ENCODE assay signal across 8 cellular contexts in the genomic region with DNA sequence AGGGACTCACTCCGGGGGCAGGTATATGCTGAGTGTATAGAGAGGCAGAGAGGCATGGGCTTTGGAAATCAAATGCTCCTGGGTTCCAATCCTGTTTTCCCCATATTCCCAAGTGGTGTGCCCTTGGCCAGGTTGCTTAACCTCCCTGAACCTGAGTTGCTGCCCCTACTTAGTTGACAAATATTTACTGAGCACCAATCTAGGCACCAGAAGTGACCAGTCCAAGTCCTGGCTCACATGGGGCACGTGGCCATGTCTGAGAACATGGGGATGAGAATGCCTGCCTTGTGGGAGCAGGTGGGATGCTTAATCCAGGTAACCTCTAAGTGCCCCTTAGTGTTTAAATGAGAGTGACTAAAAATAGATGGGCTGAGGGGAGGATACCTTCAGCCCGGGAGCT. TPM values are rescaled to one million over a fixed set of nuclear protein-coding genes. Genes with fewer than 3 reads are reported as not detected.
DNase-seq lines count a peak whose midpoint lies in the region; ATAC-seq, FAIRE-seq and TF ChIP-seq lines count a peak whose summit lies in the region.

No MANE protein-coding gene starts in this region.

- H3K27ac ChIP-seq in GM12878 (ENCODE audit: control insufficient read depth, insufficient read depth) (peak overlapping the region; percentile 78), upper lobe of right lung (peak overlapping the region; percentile 93)

- in situ Hi-C loops in GM12878 (cut with MboI): no loop called here

- peaks cover 50% of the 10 kb centered on the region for H3K4me1 Mint-ChIP-seq in activated naive CD4-positive, alpha-beta T cell treated with anti-CD3 and anti-CD28 coated beads, Interleukin-2, amount 50 U/mL, for 24 hours
- H3K4me1 Mint-ChIP-seq in memory B cell: peaks cover 32% of the 10 kb centered on the region

- ATAC-seq in GM12878 (no peak), memory B cell (ENCODE audit: low read depth) (no peak), upper lobe of right lung (no peak), HG02759 (IDR thresholded peaks at IDR 0.05; ENCODE audit: unreplicated experiment) (no peak)

- RAD21 ChIA-PET in GM12878 (lab: Charles Lee; ENCODE audit: unreplicated experiment): interaction anchor here (0.9 to 2.0 kb wide), 13 partner anchors 9 to 105 kb away, joined by 3 to 12 read pairs (median 6); no protein-coding TSS in a partner anchor

- no peak for TF ChIP-seq CTCF in GM12878 (IDR thresholded peaks at IDR 0.05 in 2 of 3, conservative IDR thresholded peaks at IDR 0.05 in 1 of 3; ENCODE audit: control insufficient read depth in 2 of 3, extremely low read depth in 1 of 3, insufficient read depth in 1 of 3, low read depth in 3 of 3, low read length in 3 of 3)
- TF ChIP-seq CTCF in upper lobe of right lung (IDR thresholded peaks at IDR 0.05): no peak

- H3K4me3 Mint-ChIP-seq in activated naive CD4-positive, alpha-beta T cell treated with anti-CD3 and anti-CD28 coated beads, Interleukin-2, amount 50 U/mL, for 24 hours: peak overlapping the region; percentile 90
- H3K4me3 Mint-ChIP-seq in memory B cell: peak overlapping the region; percentile 68

- intact Hi-C loops in GM12878 (cut with micrococcal nuclease; ENCODE audit: unreplicated experiment): loop anchor here (2.0 kb wide), 1 partner anchor 39 kb away; no protein-coding TSS in a partner anchor
- intact Hi-C loops in upper lobe of right lung (cut with DNase I): no loop called here

- peak overlapping the region; percentile 94 for H3K27ac Mint-ChIP-seq in activated naive CD4-positive, alpha-beta T cell treated with anti-CD3 and anti-CD28 coated beads, Interleukin-2, amount 50 U/mL, for 24 hours
- H3K27ac Mint-ChIP-seq in memory B cell: peak overlapping the region; percentile 91

- BruUV-seq in GM12878 (replicated peaks; lab: Mats Ljungman, UMichigan): no TSS peak

- H3K9me3 ChIP-seq in GM12878 (replicated peaks; ENCODE audit: control insufficient read depth, insufficient read depth, low read length) (no peaks in the 10 kb centered on the region), upper lobe of right lung (no peaks in the 10 kb centered on the region)

- peak overlapping the region; percentile 73 for H3K4me2 ChIP-seq in GM12878 (ENCODE audit: control insufficient read depth, insufficient read depth)

- TF ChIP-seq POLR2A in GM12878 (IDR thresholded peaks at IDR 0.05; ENCODE audit: low read depth, low read length): no peak

- no peaks in the 10 kb centered on the region for H3K9me3 Mint-ChIP-seq in activated naive CD4-positive, alpha-beta T cell treated with anti-CD3 and anti-CD28 coated beads, Interleukin-2, amount 50 U/mL, for 24 hours
- no peaks in the 10 kb centered on the region for H3K9me3 Mint-ChIP-seq in memory B cell

- peak overlapping the region; percentile 36 for H3K9ac ChIP-seq in GM12878 (ENCODE audit: control insufficient read depth, insufficient read depth, low read length)

- peak overlapping the region; percentile 34; the same call in 1 of the 2 replicates for H3K4me3 ChIP-seq in GM12878
- peak overlapping the region; percentile 72 for H3K4me3 ChIP-seq in upper lobe of right lung

- SMC1A ChIA-PET in GM12878 (lab: Charles Lee; ENCODE audit: uncharacterized antibody, unreplicated experiment): interaction anchor here (0.6 to 1.4 kb wide), 8 partner anchors 28 to 67 kb away, joined by 3 to 13 read pairs (median 4); no protein-coding TSS in a partner anchor

- H2AFZ ChIP-seq in GM12878 (ENCODE audit: control insufficient read depth, low read depth, low read length): no peak overlapping the region

- TF ChIP-seq RAD21 in GM12878 (IDR thresholded peaks at IDR 0.05; ENCODE audit: insufficient read depth, low read depth, low read length): no peak

- H3K4me1 ChIP-seq in GM12878 (ENCODE audit: control insufficient read depth, insufficient read depth, low read length): peaks cover 43% of the 10 kb centered on the region
- H3K4me1 ChIP-seq in upper lobe of right lung: peaks cover 79% of the 10 kb centered on the region

- H3K36me3 Mint-ChIP-seq in activated naive CD4-positive, alpha-beta T cell treated with anti-CD3 and anti-CD28 coated beads, Interleukin-2, amount 50 U/mL, for 24 hours: peaks cover 11% of the 10 kb centered on the region
- H3K36me3 Mint-ChIP-seq in memory B cell: no peaks in the 10 kb centered on the region

- POLR2A ChIA-PET in GM12878 (lab: Charles Lee): interaction anchor here (0.9 to 1.5 kb wide), 9 partner anchors 11 to 228 kb away, joined by 3 to 15 read pairs (median 4); no protein-coding TSS in a partner anchor

- no peaks in the 10 kb centered on the region for H3K27me3 Mint-ChIP-seq in activated naive CD4-positive, alpha-beta T cell treated with anti-CD3 and anti-CD28 coated beads, Interleukin-2, amount 50 U/mL, for 24 hours
- no peaks in the 10 kb centered on the region for H3K27me3 Mint-ChIP-seq in memory B cell

- H3K36me3 ChIP-seq in GM12878 (ENCODE audit: control insufficient read depth in 2 of 2, insufficient read depth in 2 of 2, low read length in 1 of 2): no peaks in the 10 kb centered on the region; a peak in 1 of 4 replicates
- H3K36me3 ChIP-seq in upper lobe of right lung: peaks cover 32% of the 10 kb centered on the region

- peaks cover 8% of the 10 kb centered on the region for H3K79me2 ChIP-seq in GM12878 (ENCODE audit: control insufficient read depth, insufficient read depth, low read length)

- no peaks in the 10 kb centered on the region for H4K20me1 ChIP-seq in GM12878 (ENCODE audit: control insufficient read depth, insufficient read depth)

- no peak for FAIRE-seq in GM12878 (lab: Jason Lieb, UNC)

- DNase-seq in activated naive CD4-positive, alpha-beta T cell treated with Interleukin-2 at 50 U/mL for 16 hours: no peak
- no peak for DNase-seq in GM12878 (ENCODE audit: low read depth, low spot score)
- DNase-seq in memory B cell (ENCODE audit: low spot score in 2 of 2): no peak
- no peak for DNase-seq in upper lobe of right lung
- DNase-seq in iPS-NIHi7 (ENCODE audit: extremely low spot score): no peak
- no peak for DNase-seq in NCI-H1105 treated with DMSO at 0.1 percent for 48 hours (lab: John Stamatoyannopoulos, UW)

- no peak for TF ChIP-seq EP300 in GM12878 (IDR thresholded peaks at IDR 0.05; ENCODE audit: borderline replicate concordance in 1 of 2, control insufficient read depth in 1 of 2, low read depth in 2 of 2, low read length in 2 of 2)

- 44% methylated on average over 3 of the region's 3 CpGs for WGBS in GM12878 (ENCODE audit: insufficient coverage, insufficient replicate concordance, low lambda C conversion rate, missing lambda C conversion rate)

- CTCF ChIA-PET in GM12878 (lab: Yijun Ruan, JAX): interaction anchor here (0.6 to 1.6 kb wide), 9 partner anchors 12 to 105 kb away, joined by 3 to 7 read pairs (median 3); no protein-coding TSS in a partner anchor

- H3K27me3 ChIP-seq in GM12878 (replicated peaks in 1 of 2; ENCODE audit: control insufficient read depth in 2 of 2, insufficient read depth in 2 of 2, low read length in 1 of 2) (peaks cover 0 to 3% of the 10 kb centered on the region in 2 experiments; a peak in 1 of 4 replicates), upper lobe of right lung (no peaks in the 10 kb centered on the region)

RNA-seq across cellular contexts. Expression of gene SOCS3, which starts 4.2 kb away (rescaled TPM):
- total RNA-seq in GM12878 (2013; cell fraction: nucleolus; rRNA removed): 4.2 and 4.3 TPM in 2 replicates
- 1.7 and 2.0 TPM in 2 replicates for total RNA-seq in GM12878 (2014; rRNA removed)
- 0.92 and 1.0 TPM in 2 replicates for total RNA-seq in GM12878 (2014; rRNA removed; fragmentation: Illumina TruSeq; extraction: Trizol)
- total RNA-seq in GM12878 (2021): 1.8 and 2.7 TPM in 2 replicates
- 1.4 TPM for polyA plus RNA-seq in GM12878 (2011; ENCODE audit: low read depth)
- 3.5 and 3.9 TPM in 2 replicates for polyA plus RNA-seq in GM12878 (2011; rRNA removed)
- 4.5 and 5.4 TPM in 2 replicates for polyA plus RNA-seq in GM12878 (2011; cell fraction: cytosol; rRNA removed)
- 12.8 and 13.1 TPM in 2 replicates for polyA plus RNA-seq in GM12878 (2011; cell fraction: nucleus; rRNA removed)
- polyA plus RNA-seq in GM12878 (2012): 3.2 and 7.9 TPM in 2 replicates
- 0.40 and 0.48 TPM in 2 replicates for polyA plus RNA-seq in GM12878 (2014; fragmentation: Illumina TruSeq; extraction: Trizol)
- under 1 TPM; 0.05 to 0.10 TPM for polyA plus RNA-seq in GM12878 (2014; fragmentation: Nextera tagmentation; extraction: Ambion mirVana)
- polyA plus RNA-seq in GM12878 (2014; rRNA removed): 1.0 and 1.4 TPM in 2 replicates
- polyA plus RNA-seq in GM12878 (2016; fragmentation: Nextera tagmentation; extraction: Ambion mirVana): 1 to 10 TPM in 1 of 2 experiments, under 1 TPM in 1; 0.87 to 1.1 TPM
- 5.3 and 11.4 TPM in 2 replicates for polyA minus RNA-seq in GM12878 (2011; rRNA and poly(A)+ RNA removed)
- 4.1 TPM in 2 replicates for polyA minus RNA-seq in GM12878 (2011; cell fraction: cytosol; rRNA and poly(A)+ RNA removed)
- polyA minus RNA-seq in GM12878 (2011; cell fraction: nucleus; rRNA and poly(A)+ RNA removed): 8.9 and 12.6 TPM in 2 replicates
- total RNA-seq in upper lobe of right lung: 82.0 TPM

RNA-seq across cellular contexts. Expression of gene PGS1, which starts 22.7 kb away (rescaled TPM):
- 112 and 119 TPM in 2 replicates for total RNA-seq in GM12878 (2013; cell fraction: nucleolus; rRNA removed)
- 26.5 and 29.2 TPM in 2 replicates for total RNA-seq in GM12878 (2014; rRNA removed)
- total RNA-seq in GM12878 (2014; rRNA removed; fragmentation: Illumina TruSeq; extraction: Trizol): 15.0 and 15.9 TPM in 2 replicates
- 31.7 and 34.1 TPM in 2 replicates for total RNA-seq in GM12878 (2021)
- 14.9 TPM for polyA plus RNA-seq in GM12878 (2011; ENCODE audit: low read depth)
- 19.4 and 28.3 TPM in 2 replicates for polyA plus RNA-seq in GM12878 (2011; rRNA removed)
- 33.3 and 45.6 TPM in 2 replicates for polyA plus RNA-seq in GM12878 (2011; cell fraction: cytosol; rRNA removed)
- 145 and 149 TPM in 2 replicates for polyA plus RNA-seq in GM12878 (2011; cell fraction: nucleus; rRNA removed)
- 26.4 and 26.6 TPM in 2 replicates for polyA plus RNA-seq in GM12878 (2012)
- 13.4 and 19.1 TPM in 2 replicates for polyA plus RNA-seq in GM12878 (2014; fragmentation: Illumina TruSeq; extraction: Trizol)
- polyA plus RNA-seq in GM12878 (2014; fragmentation: Nextera tagmentation; extraction: Ambion mirVana): 1 to 10 TPM; 1.3 to 1.9 TPM
- 32.2 and 33.1 TPM in 2 replicates for polyA plus RNA-seq in GM12878 (2014; rRNA removed)
- 10 to 100 TPM; 36.3 to 37.6 TPM for polyA plus RNA-seq in GM12878 (2016; fragmentation: Nextera tagmentation; extraction: Ambion mirVana)
- polyA minus RNA-seq in GM12878 (2011; rRNA and poly(A)+ RNA removed): 25.3 and 42.4 TPM in 2 replicates
- 11.9 TPM in 2 replicates for polyA minus RNA-seq in GM12878 (2011; cell fraction: cytosol; rRNA and poly(A)+ RNA removed)
- polyA minus RNA-seq in GM12878 (2011; cell fraction: nucleus; rRNA and poly(A)+ RNA removed): 41.8 and 50.4 TPM in 2 replicates
- total RNA-seq in upper lobe of right lung: 95.5 TPM

Comparison
In these comparisons a context has a peak if more than half of its experiments do, and no peak if none do; other contexts are left out.
1. RNA of gene SOCS3, which starts 4.2 kb away (total RNA-seq): 82.0 TPM in upper lobe of right lung (single experiment); 0.92 to 4.3 TPM in GM12878; every median in the first group is over 10 times any median in the second.